Comparison of ENCODE assay signal across 1 cellular context in the genomic region with DNA sequence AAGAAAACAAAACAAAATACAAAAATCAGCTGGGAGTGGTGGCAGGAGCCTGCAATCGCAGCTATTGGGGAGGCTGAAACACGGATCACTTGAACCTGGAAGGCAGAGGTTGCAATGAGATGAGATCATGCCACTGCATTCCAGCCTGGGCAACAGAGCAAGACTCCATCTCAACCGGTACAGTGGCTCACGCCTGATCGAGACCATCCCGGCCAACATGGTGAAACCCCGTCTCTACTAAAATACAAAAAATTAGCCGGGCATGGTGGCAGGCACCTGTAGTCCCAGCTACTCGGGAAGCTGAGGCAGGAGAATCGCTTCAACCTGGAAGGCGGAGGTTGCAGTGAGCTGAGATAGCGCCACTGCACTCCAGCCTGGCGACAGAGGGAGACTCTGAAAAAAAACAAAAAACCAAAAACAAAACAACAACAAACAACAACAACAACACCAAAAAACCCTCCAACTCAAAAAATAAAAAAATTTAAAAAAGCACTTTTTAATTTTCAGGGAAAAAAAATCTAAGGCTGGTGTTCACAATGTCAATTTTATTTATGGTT. TPM values are rescaled to one million over a fixed set of nuclear protein-coding genes. Genes with fewer than 3 reads are reported as not detected.
"Had no signal": no experiment of that assay in that cellular context is flagged by ENCODE, and none has a peak within 500 bp of the region (broad histone marks: within the 10 kb centered on the region; RNA-seq: fewer than 3 reads in every experiment).

No MANE protein-coding gene starts in this region.

RNA-seq across cellular contexts. Expression of gene IQUB, which starts 4.3 kb away (rescaled TPM):
- total RNA-seq: G401 had no signal
